ENCODE assay signal across 8 cellular contexts in genomic region chr1:28112388-28113311, GRCh38. TPM values are rescaled to one million over a fixed set of nuclear protein-coding genes. Genes with fewer than 3 reads are reported as not detected.
DNase-seq lines count a peak whose midpoint lies in the region; ATAC-seq and TF ChIP-seq lines count a peak whose summit lies in the region.

No MANE protein-coding gene starts in this region.

- no peak overlapping the region for H3K4me3 Mint-ChIP-seq in activated T-cell treated with anti-CD3 and anti-CD28 coated beads, Interleukin-2, amount 50 U/mL, for 4 hours

- in situ Hi-C loops in astrocyte of the spinal cord (cut with HindIII; ENCODE audit: low sequenced_read_pairs), result no loop called here

- H3K27ac ChIP-seq in DND-41 (ENCODE audit: low read length), result no peak overlapping the region

- H3K4me3 ChIP-seq in DND-41 (ENCODE audit: low read depth in 1 of 2, low read length in 2 of 2), result no peak overlapping the region
- no peak overlapping the region for H3K4me3 ChIP-seq in astrocyte of the spinal cord (ENCODE audit: low read depth, low read length)

- H3K79me2 ChIP-seq in DND-41 (ENCODE audit: insufficient read depth, low read length), result no peaks in the 10 kb centered on the region

- no peak overlapping the region for H2AFZ ChIP-seq in DND-41 (ENCODE audit: low read depth, low read length)

- H3K27me3 ChIP-seq in DND-41 (ENCODE audit: insufficient read depth, low read length, poor library complexity), result no peaks in the 10 kb centered on the region

- peak; percentile 47; the same call in 2 of the 3 replicates for ATAC-seq in DND-41 (ENCODE audit: insufficient read depth, low read depth)
- ATAC-seq in activated T-cell treated with anti-CD3 and anti-CD28 coated beads, Interleukin-2, amount 50 U/mL, for 4 hours, result no peak
- no peak for ATAC-seq in GM19467 (IDR thresholded peaks at IDR 0.05; ENCODE audit: unreplicated experiment)
- ATAC-seq in HG02870 (IDR thresholded peaks at IDR 0.05; ENCODE audit: unreplicated experiment), result no peak

- TF ChIP-seq CTCF in DND-41 (IDR thresholded peaks at IDR 0.05; ENCODE audit: borderline replicate concordance, extremely low read depth, low read length, poor library complexity, severe bottlenecking), result peak; percentile 56
- peak; percentile 42 for TF ChIP-seq CTCF in astrocyte of the spinal cord (IDR thresholded peaks at IDR 0.05; ENCODE audit: low read depth, low read length)

- no peak overlapping the region for H3K4me2 ChIP-seq in DND-41 (ENCODE audit: insufficient read depth, low read length)

- H3K36me3 ChIP-seq in DND-41 (ENCODE audit: insufficient read depth, low read length), result no peaks in the 10 kb centered on the region

- no peak for DNase-seq in DND-41
- peak; percentile 92 for DNase-seq in LHCN-M2 (ENCODE audit: low read depth)
- peak; percentile 65 for DNase-seq in astrocyte of the spinal cord (ENCODE audit: low read depth, low spot score)
- peak; percentile 58 for DNase-seq in medulla oblongata (ENCODE audit: extremely low spot score)
- DNase-seq in activated T-cell treated with anti-CD3 and anti-CD28 coated beads, Interleukin-2, amount 50 U/mL, for 4 hours, result no peak
- DNase-seq in putamen (ENCODE audit: low spot score), result no peak

- H3K4me1 ChIP-seq in DND-41 (ENCODE audit: insufficient read depth, low read length), result peaks cover 12% of the 10 kb centered on the region

- no peaks in the 10 kb centered on the region for H4K20me1 ChIP-seq in DND-41 (ENCODE audit: insufficient read depth, low read length)

- no peaks in the 10 kb centered on the region for H3K9me3 Mint-ChIP-seq in activated T-cell treated with anti-CD3 and anti-CD28 coated beads, Interleukin-2, amount 50 U/mL, for 4 hours

- peaks cover 14% of the 10 kb centered on the region for H3K4me1 Mint-ChIP-seq in activated T-cell treated with anti-CD3 and anti-CD28 coated beads, Interleukin-2, amount 50 U/mL, for 4 hours (ENCODE audit: low read depth)

- H3K36me3 Mint-ChIP-seq in activated T-cell treated with anti-CD3 and anti-CD28 coated beads, Interleukin-2, amount 50 U/mL, for 4 hours (ENCODE audit: insufficient read depth), result no peaks in the 10 kb centered on the region

- no peak overlapping the region for H3K9ac ChIP-seq in DND-41 (ENCODE audit: low read depth, low read length)

- H3K9me3 ChIP-seq in DND-41 (ENCODE audit: insufficient read depth, low read length, severe bottlenecking), result no peaks in the 10 kb centered on the region

- no peaks in the 10 kb centered on the region for H3K27me3 Mint-ChIP-seq in activated T-cell treated with anti-CD3 and anti-CD28 coated beads, Interleukin-2, amount 50 U/mL, for 4 hours (ENCODE audit: low read depth)

RNA-seq across cellular contexts. Expression of gene EYA3, which starts 24.2 kb away (rescaled TPM):
- 14.3 and 15.2 TPM in 2 replicates for total RNA-seq in LHCN-M2 (2014; rRNA removed)
- 5.9 TPM for polyA plus RNA-seq in LHCN-M2 (2012)
- 10 to 100 TPM; 26.6 to 29.6 (median 28.1) TPM for total RNA-seq in activated T-cell treated with anti-CD3 and anti-CD28 coated beads, Interleukin-2, amount 50 U/mL, for 4 hours

Comparison
In these comparisons a context has a peak if more than half of its experiments do, and no peak if none do; other contexts are left out.
1. DNase-seq: peak in LHCN-M2 (single experiment), astrocyte of the spinal cord (single experiment) and medulla oblongata (single experiment); none in DND-41 (single experiment), activated T-cell treated with anti-CD3 and anti-CD28 coated beads, Interleukin-2, amount 50 U/mL, for 4 hours (single experiment) and putamen (single experiment).